ENCODE assay signal across 17 cellular contexts in genomic region chr6:57329933-57330332, GRCh38. TPM values are rescaled to one million over a fixed set of nuclear protein-coding genes. Genes with fewer than 3 reads are reported as not detected.
DNase-seq lines count a peak whose midpoint lies in the region; TF ChIP-seq lines count a peak whose summit lies in the region.
"Had no signal": no experiment of that assay in that cellular context is flagged by ENCODE, and none has a peak within 500 bp of the region (broad histone marks: within the 10 kb centered on the region; RNA-seq: fewer than 3 reads in every experiment).

No MANE protein-coding gene starts in this region.

- in situ Hi-C loops in Caki2 (cut with HindIII; ENCODE audit: low pct_unique_long_range_greater_than_20kb, low sequenced_read_pairs), result no loop called here

- H3K4me1 ChIP-seq in HEK293 (ENCODE audit: control insufficient read depth, insufficient read depth, low read length), result no peaks in the 10 kb centered on the region
- H3K4me1 ChIP-seq: Caco-2 had no signal

- CTCF ChIA-PET in HEK293 (lab: Yijun Ruan, JAX), result interaction anchor here (0.6 kb wide), 2 partner anchors 78 to 425 kb away, joined by 3 read pairs; no protein-coding TSS in a partner anchor

- POLR2A ChIA-PET in HEK293 (lab: Yijun Ruan, JAX), result no interaction called here

- H3K9me3 ChIP-seq in HEK293 (ENCODE audit: control insufficient read depth, insufficient read depth, low read depth, low read length), result peaks cover 6% of the 10 kb centered on the region

- TF ChIP-seq CTCF in HEK293 (tag by site-specific recombination; IDR thresholded peaks at IDR 0.05), result no peak
- TF ChIP-seq CTCF in fibroblast of villous mesenchyme (IDR thresholded peaks at IDR 0.05; ENCODE audit: insufficient read depth, low read depth, low read length), result no peak

- H3K4me3 ChIP-seq in HEK293 (ENCODE audit: low read depth, low read length) (no peak overlapping the region), fibroblast of villous mesenchyme (ENCODE audit: low read depth, low read length) (no peak overlapping the region)
- H3K4me3 ChIP-seq: GM23248 had no signal

- H3K36me3 ChIP-seq in HEK293 (ENCODE audit: control insufficient read depth in 2 of 2, insufficient read depth in 1 of 2, low read length in 2 of 2), result peaks cover 75 to 78% of the 10 kb centered on the region in 2 experiments

- DNase-seq in Caki2 (ENCODE audit: low read depth), result peak; percentile 30
- DNase-seq in fibroblast of villous mesenchyme (ENCODE audit: low read depth), result peak; percentile 4
- DNase-seq in NCI-H187 treated with DMSO at 0.1 percent for 48 hours (lab: John Stamatoyannopoulos, UW), result no peak
- DNase-seq in T1000 (lab: John Stamatoyannopoulos, UW), result no peak
- no peak for DNase-seq in amniotic stem cell (lab: John Stamatoyannopoulos, UW)
- DNase-seq: 8988T; C1 segment of cervical spinal cord; Caco-2; CD4-positive, CD25-positive, alpha-beta regulatory T cell; CD8-positive, alpha-beta T cell; DMS 273 treated with DMSO at 0.1 percent for 48 hours; DMS53; DMS79 treated with DMSO at 0.1 percent for 48 hours; GM23248; H9; HFFc6 had no signal

- H3K27ac ChIP-seq in HEK293 (ENCODE audit: extremely low read depth, low read depth, low read length), result no peak overlapping the region
- H3K27ac ChIP-seq: GM23248 had no signal

TF ChIP-seq in HEK293, 187 proteins besides CTCF, POLR2A, EP300 and RAD21:
- TF ChIP-seq ZNF175 (tag by site-specific recombination; IDR thresholded peaks at IDR 0.05) (no peak), ZNF148 (tag by site-specific recombination; IDR thresholded peaks at IDR 0.05; ENCODE audit: borderline replicate concordance) (no peak), SETDB1 (IDR thresholded peaks at IDR 0.05; ENCODE audit: insufficient read length, low read length) (peak; percentile 49), ZNF677 (tag by site-specific recombination; IDR thresholded peaks at IDR 0.05) (no peak), ZSCAN23 (tag by site-specific recombination; IDR thresholded peaks at IDR 0.05) (no peak), EGR2 (tag by site-specific recombination; IDR thresholded peaks at IDR 0.05; ENCODE audit: low read depth) (no peak), ZNF248 (tag by site-specific recombination; IDR thresholded peaks at IDR 0.05) (peak; percentile 98), HOXC10 (CRISPR knock-in tag; IDR thresholded peaks at IDR 0.05) (no peak), ZNF223 (tag by site-specific recombination; IDR thresholded peaks at IDR 0.05) (no peak), ZFP69B (tag by site-specific recombination; IDR thresholded peaks at IDR 0.05) (no peak)
- TF ChIP-seq, protein P1, sequence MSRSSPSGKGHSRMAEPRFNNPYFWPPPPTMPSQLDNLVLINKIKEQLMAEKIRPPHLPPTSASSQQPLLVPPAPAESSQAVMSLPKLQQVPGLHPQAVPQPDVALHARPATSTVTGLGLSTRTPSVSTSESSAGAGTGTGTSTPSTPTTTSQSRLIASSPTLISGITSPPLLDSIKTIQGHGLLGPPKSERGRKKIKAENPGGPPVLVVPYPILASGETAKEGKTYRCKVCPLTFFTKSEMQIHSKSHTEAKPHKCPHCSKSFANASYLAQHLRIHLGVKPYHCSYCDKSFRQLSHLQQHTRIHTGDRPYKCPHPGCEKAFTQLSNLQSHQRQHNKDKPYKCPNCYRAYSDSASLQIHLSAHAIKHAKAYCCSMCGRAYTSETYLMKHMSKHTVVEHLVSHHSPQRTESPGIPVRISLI (tag by site-specific recombination; IDR thresholded peaks at IDR 0.05), result peak; percentile 27; the same call in 1 of the 2 replicates
- TF ChIP-seq, protein P2, sequence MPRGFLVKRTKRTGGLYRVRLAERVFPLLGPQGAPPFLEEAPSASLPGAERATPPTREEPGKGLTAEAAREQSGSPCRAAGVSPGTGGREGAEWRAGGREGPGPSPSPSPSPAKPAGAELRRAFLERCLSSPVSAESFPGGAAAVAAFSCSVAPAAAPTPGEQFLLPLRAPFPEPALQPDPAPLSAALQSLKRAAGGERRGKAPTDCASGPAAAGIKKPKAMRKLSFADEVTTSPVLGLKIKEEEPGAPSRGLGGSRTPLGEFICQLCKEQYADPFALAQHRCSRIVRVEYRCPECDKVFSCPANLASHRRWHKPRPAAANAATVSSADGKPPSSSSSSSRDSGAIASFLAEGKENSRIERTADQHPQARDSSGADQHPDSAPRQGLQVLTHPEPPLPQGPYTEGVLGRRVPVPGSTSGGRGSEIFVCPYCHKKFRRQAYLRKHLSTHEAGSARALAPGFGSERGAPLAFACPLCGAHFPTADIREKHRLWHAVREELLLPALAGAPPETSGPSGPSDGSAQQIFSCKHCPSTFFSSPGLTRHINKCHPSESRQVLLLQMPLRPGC (tag by site-specific recombination; IDR thresholded peaks at IDR 0.05), result no peak

RNA-seq across cellular contexts. Expression of gene PRIM2, which starts 12.5 kb away (rescaled TPM):
- 78.5 and 81.3 TPM in 2 replicates for total RNA-seq in Caki2 (2014; rRNA removed; shearing (Covaris generic); ENCODE audit: low replicate concordance)
- 33.8 and 51.0 TPM in 2 replicates for total RNA-seq in fibroblast of villous mesenchyme

Comparison
In these comparisons a context has a peak if more than half of its experiments do, and no peak if none do; other contexts are left out.
1. DNase-seq: peak in Caki2 (single experiment) and fibroblast of villous mesenchyme (single experiment); none in NCI-H187 treated with DMSO at 0.1 percent for 48 hours (single experiment), T1000 (single experiment) and amniotic stem cell (single experiment).